Comparison of ENCODE assay signal across 1 cellular context in the genomic region with DNA sequence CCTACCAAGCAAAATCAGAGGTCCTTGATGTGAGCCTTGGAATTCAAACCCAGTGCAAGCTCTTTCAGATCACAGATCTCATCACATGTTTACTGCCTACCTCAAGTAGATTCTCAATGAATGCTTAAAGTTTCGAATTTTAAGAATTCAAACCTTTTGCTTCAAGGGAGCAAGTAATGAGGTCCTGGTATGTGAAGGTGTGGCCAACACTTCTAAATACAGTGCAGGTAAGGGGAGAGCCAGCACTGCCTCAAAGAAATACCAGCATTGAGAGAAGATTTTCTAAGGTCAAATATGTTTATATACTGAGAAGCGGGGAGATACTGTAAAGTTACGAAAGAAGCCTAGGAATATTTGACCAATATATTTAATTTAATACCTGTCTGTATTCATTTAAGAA.
TF ChIP-seq lines count a peak whose summit lies in the region.

No MANE protein-coding gene starts in this region.

TF ChIP-seq in H1, 55 proteins besides CTCF, POLR2A, EP300 and RAD21:
- TF ChIP-seq GTF2F1 (IDR thresholded peaks at IDR 0.05; ENCODE audit: borderline replicate concordance, low read depth, low read length) (no peak), HDAC6 (IDR thresholded peaks at IDR 0.05; ENCODE audit: low read depth, low read length) (no peak), CTBP2 (IDR thresholded peaks at IDR 0.05; ENCODE audit: borderline replicate concordance, insufficient read depth, insufficient read length, low read length) (no peak), SP4 (IDR thresholded peaks at IDR 0.05; ENCODE audit: low read length) (no peak)
